In the genomic region with DNA sequence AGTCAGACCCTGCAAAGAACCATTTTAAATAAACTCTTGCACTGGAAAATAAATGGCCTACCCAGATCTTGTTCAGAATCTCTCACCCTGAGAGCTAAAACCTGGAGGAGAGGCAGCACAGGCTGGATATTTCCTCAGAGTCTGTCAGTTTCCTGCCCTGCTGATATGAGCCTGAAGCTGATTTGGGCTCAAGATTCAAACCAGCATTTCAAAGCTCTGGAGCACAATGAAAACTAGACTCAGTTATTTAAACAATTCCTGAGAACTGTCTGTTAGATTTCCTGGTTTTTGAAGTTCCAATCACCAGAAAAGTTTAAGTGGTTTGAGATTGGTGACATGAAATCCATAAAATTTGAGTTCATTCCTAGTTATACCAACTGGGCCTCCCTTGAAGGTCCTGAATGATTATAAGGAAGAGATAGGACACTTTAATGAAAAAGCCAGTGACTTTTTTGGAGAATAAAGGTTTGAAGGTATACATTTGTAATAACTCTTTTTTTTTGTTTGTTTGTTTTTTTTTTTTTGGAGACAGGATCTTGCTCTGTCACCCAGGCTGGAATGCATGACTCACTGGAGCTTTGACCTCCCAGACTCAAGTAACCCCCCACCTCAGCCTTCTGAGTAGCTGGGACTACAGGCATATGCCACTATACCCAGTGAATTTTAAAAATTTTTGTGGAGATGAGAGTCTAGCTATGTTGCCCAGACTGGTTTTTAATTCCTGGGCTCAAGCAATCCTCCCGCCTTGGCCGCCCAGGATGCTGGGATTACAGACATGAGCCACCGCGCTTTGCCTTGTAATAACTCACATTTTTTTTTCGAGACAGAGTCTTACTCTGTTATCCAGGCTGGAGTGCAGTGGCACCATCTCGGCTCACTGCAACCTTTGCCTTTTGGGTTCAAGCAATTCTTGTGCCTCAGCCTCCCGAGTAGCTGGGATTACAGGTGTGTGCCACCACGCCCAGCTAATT, we compare ENCODE assay signal across 11 cellular contexts. TPM values are rescaled to one million over a fixed set of nuclear protein-coding genes. Genes with fewer than 3 reads are reported as not detected.
A peak's percentile ranks its signal among the peaks of the same experiment; 100 is the strongest.
DNase-seq lines count a peak whose midpoint lies in the region; TF ChIP-seq lines count a peak whose summit lies in the region.
"Had no signal": no experiment of that assay in that cellular context is flagged by ENCODE, and none has a peak within 500 bp of the region (broad histone marks: within the 10 kb centered on the region; RNA-seq: fewer than 3 reads in every experiment).

No MANE protein-coding gene starts in this region.

- H3K27me3 ChIP-seq in osteoblast (ENCODE audit: insufficient read depth, low read length): no peaks in the 10 kb centered on the region

- H3K4me2 ChIP-seq in osteoblast (ENCODE audit: insufficient read depth, low read length): no peak overlapping the region

- DNase-seq in HFF-Myc (ENCODE audit: extremely low read depth, low read depth) (peak; percentile 22), astrocyte of the hippocampus (ENCODE audit: low read depth, low spot score) (peak; percentile 65), osteoblast (ENCODE audit: insufficient read length, low spot score, missing footprints) (no peak), SK-N-DZ (ENCODE audit: low spot score) (no peak), RPMI8226 (no peak), iPS-NIHi7 (ENCODE audit: extremely low spot score) (no peak)
- DNase-seq: kidney, NCI-H1694 treated with DMSO at 0.1 percent for 48 hours, T-helper 9 cell had no signal

- peaks cover 3% of the 10 kb centered on the region for H3K4me1 ChIP-seq in osteoblast (ENCODE audit: insufficient read depth, low read length)

- H2AFZ ChIP-seq in osteoblast (ENCODE audit: low read length): no peak overlapping the region

- no peaks in the 10 kb centered on the region for H3K9me3 ChIP-seq in osteoblast (ENCODE audit: low read depth, low read length)

- TF ChIP-seq CTCF in HFF-Myc (IDR thresholded peaks at IDR 0.05; ENCODE audit: low read depth, low read length, missing control alignments): no peak
- TF ChIP-seq CTCF in osteoblast (IDR thresholded peaks at IDR 0.05; ENCODE audit: extremely low read depth, low read depth, low read length): no peak

- no peak overlapping the region for H3K4me3 ChIP-seq in HFF-Myc (replicated peaks; ENCODE audit: low read depth, low read length)
- no peak overlapping the region for H3K4me3 ChIP-seq in osteoblast (ENCODE audit: insufficient read depth, low read length)
- H3K4me3 ChIP-seq: GM12878 had no signal

- peak overlapping the region; percentile 1 for H3K27ac ChIP-seq in osteoblast (ENCODE audit: low read depth, low read length)

- H4K20me1 ChIP-seq in osteoblast (ENCODE audit: insufficient read depth, low read length): no peaks in the 10 kb centered on the region

- peaks cover 3% of the 10 kb centered on the region for H3K79me2 ChIP-seq in osteoblast (ENCODE audit: insufficient read depth, low read length)

- peaks cover 18% of the 10 kb centered on the region for H3K36me3 ChIP-seq in osteoblast (ENCODE audit: insufficient read depth, low read length)

RNA-seq across cellular contexts. Expression of gene ESAM, which starts 8.0 kb away (rescaled TPM):
- total RNA-seq in osteoblast: under 0.01 and 0.29 TPM in 2 replicates
- polyA plus RNA-seq in SK-N-DZ (2014; cell fraction: cytosol; rRNA removed): 0.27 TPM in 1 of 2 replicates, not detected in the other
- polyA plus RNA-seq in SK-N-DZ (2014; cell fraction: nucleus; rRNA removed): 0.22 and 0.64 TPM in 2 replicates

RNA-seq across cellular contexts. Expression of gene VSIG2, which starts 18.0 kb away (rescaled TPM):
- not detected in 2 replicates for total RNA-seq in osteoblast
- 0.21 and 0.41 TPM in 2 replicates for polyA plus RNA-seq in SK-N-DZ (2014; cell fraction: cytosol; rRNA removed)
- 1.2 and 2.7 TPM in 2 replicates for polyA plus RNA-seq in SK-N-DZ (2014; cell fraction: nucleus; rRNA removed)
- total RNA-seq: neural crest cell had no signal

RNA-seq across cellular contexts. Expression of gene MSANTD2, which starts 30.1 kb away (rescaled TPM):
- 10.6 and 10.9 TPM in 2 replicates for total RNA-seq in osteoblast
- polyA plus RNA-seq in SK-N-DZ (2014; cell fraction: cytosol; rRNA removed): 9.6 and 12.7 TPM in 2 replicates
- 35.3 and 43.4 TPM in 2 replicates for polyA plus RNA-seq in SK-N-DZ (2014; cell fraction: nucleus; rRNA removed)

RNA-seq across cellular contexts. Expression of gene NRGN, which starts 30.3 kb away (rescaled TPM):
- under 0.01 TPM in 1 of 2 replicates, not detected in the other for total RNA-seq in osteoblast
- 4.6 and 5.8 TPM in 2 replicates for polyA plus RNA-seq in SK-N-DZ (2014; cell fraction: cytosol; rRNA removed)
- polyA plus RNA-seq in SK-N-DZ (2014; cell fraction: nucleus; rRNA removed): 4.3 and 7.7 TPM in 2 replicates

Comparison
In these comparisons a context has a peak if more than half of its experiments do, and no peak if none do; other contexts are left out.
1. DNase-seq: peak in HFF-Myc (single experiment) and astrocyte of the hippocampus (single experiment); none in osteoblast (single experiment), SK-N-DZ (single experiment), RPMI8226 (single experiment) and iPS-NIHi7 (single experiment).